ENCODE assay signal across 11 cellular contexts in genomic region chr4:113116414-113117345, GRCh38.
DNase-seq lines count a peak whose midpoint lies in the region; ATAC-seq and TF ChIP-seq lines count a peak whose summit lies in the region.
"Had no signal": no experiment of that assay in that cellular context is flagged by ENCODE, and none has a peak within 500 bp of the region (broad histone marks: within the 10 kb centered on the region; RNA-seq: fewer than 3 reads in every experiment).

No MANE protein-coding gene starts in this region.

- H3K4me1 Mint-ChIP-seq in GM23338, result peaks cover 37% of the 10 kb centered on the region

- POLR2A ChIA-PET in Panc1 (lab: Charles Lee), result no interaction called here

- H3K79me2 ChIP-seq in GM23338 (replicated peaks; ENCODE audit: insufficient read depth), result no peaks in the 10 kb centered on the region
- H3K79me2 ChIP-seq in parathyroid adenoma, result no peaks in the 10 kb centered on the region

- H3K27me3 Mint-ChIP-seq in GM23338 (ENCODE audit: insufficient read depth, low read depth, poor library complexity), result peaks cover 2% of the 10 kb centered on the region

- no TSS peak for BruUV-seq in Panc1 (replicated peaks; lab: Mats Ljungman, UMichigan)

- in situ Hi-C loops in Panc1 (cut with HindIII; ENCODE audit: low pct_unique_long_range_greater_than_20kb, low sequenced_read_pairs), result no loop called here

- ATAC-seq in GM23338, result peak; percentile 80
- ATAC-seq in Panc1, result peak; percentile 82; the same call in 1 of the 2 replicates
- ATAC-seq in left cardiac atrium, result peak; percentile 41 to 60

- H3K4me3 ChIP-seq in GM23338 (no peak overlapping the region), Panc1 (ENCODE audit: low read depth in 2 of 2, low read length in 2 of 2) (peak overlapping the region in 1 of 2 experiments; percentile 45; a peak in 3 of 4 replicates), parathyroid adenoma (ENCODE audit: low read depth, low read length) (no peak overlapping the region)
- H3K4me3 ChIP-seq: colonic mucosa, right lobe of liver had no signal

- no peaks in the 10 kb centered on the region for H3K36me3 Mint-ChIP-seq in GM23338 (ENCODE audit: low read depth)

- no peak overlapping the region for H3K4me3 Mint-ChIP-seq in GM23338

- no peaks in the 10 kb centered on the region for H3F3A ChIP-seq in GM23338 (replicated peaks; ENCODE audit: low read depth)

- CTCF ChIA-PET in Panc1 (lab: Charles Lee), result no interaction called here

- H2AFZ ChIP-seq in GM23338 (no peak overlapping the region), parathyroid adenoma (peak overlapping the region; percentile 60)

- TF ChIP-seq CTCF in GM23338 (conservative IDR thresholded peaks at IDR 0.05; ENCODE audit: low read depth in 2 of 2) (no peak), Panc1 (IDR thresholded peaks at IDR 0.05) (no peak), parathyroid adenoma (IDR thresholded peaks at IDR 0.05) (no peak)

- no peaks in the 10 kb centered on the region for H3K9me3 Mint-ChIP-seq in GM23338

- H3K9me2 ChIP-seq in GM23338 (ENCODE audit: insufficient read depth), result no peaks in the 10 kb centered on the region

- peaks cover 21% of the 10 kb centered on the region for H3K4me1 ChIP-seq in GM23338 (ENCODE audit: insufficient read depth)
- H3K4me1 ChIP-seq in Panc1 (ENCODE audit: control insufficient read depth, insufficient read depth, low read length), result no peaks in the 10 kb centered on the region
- H3K4me1 ChIP-seq in parathyroid adenoma, result no peaks in the 10 kb centered on the region
- H3K4me1 ChIP-seq: colonic mucosa, right lobe of liver had no signal

- no peaks in the 10 kb centered on the region for H3K27me3 ChIP-seq in GM23338 (ENCODE audit: insufficient read depth)
- peaks cover 5% of the 10 kb centered on the region for H3K27me3 ChIP-seq in Panc1 (ENCODE audit: control insufficient read depth, insufficient read depth, low read length)
- H3K27me3 ChIP-seq in parathyroid adenoma (ENCODE audit: control insufficient read depth, insufficient read depth, low read length), result peaks cover 4% of the 10 kb centered on the region
- H3K27me3 ChIP-seq: colonic mucosa, right lobe of liver had no signal

- DNase-seq in GM23338 (ENCODE audit: low spot score), result peak; percentile 45
- DNase-seq in Panc1 (ENCODE audit: low read depth, low spot score), result no peak
- DNase-seq in left cardiac atrium, result no peak
- DNase-seq in SIG-M5 treated with dmso at 0.1 percent for 504 hours (lab: John Stamatoyannopoulos, UW; ENCODE audit: unreplicated experiment), result no peak
- no peak for DNase-seq in pons (ENCODE audit: low spot score)
- DNase-seq in mucosa of gallbladder (ENCODE audit: low spot score), result no peak
- DNase-seq in AG08396 (ENCODE audit: low spot score), result no peak
- DNase-seq: activated CD8-positive, alpha-beta memory T cell treated with anti-CD3 and anti-CD28 coated beads, Interleukin-2, amount 50 U/mL, for 4 hours; colonic mucosa; right lobe of liver had no signal

- H3K4me2 ChIP-seq in GM23338 (peak overlapping the region; percentile 18; the same call in 1 of the 2 replicates), parathyroid adenoma (ENCODE audit: low read length) (no peak overlapping the region)

- H3K9ac ChIP-seq in parathyroid adenoma, result no peak overlapping the region

- H3K9me3 ChIP-seq in Panc1 (ENCODE audit: control insufficient read depth, insufficient read depth, low read depth, low read length) (no peaks in the 10 kb centered on the region), parathyroid adenoma (ENCODE audit: control insufficient read depth, low read length) (no peaks in the 10 kb centered on the region)
- H3K9me3 ChIP-seq: colonic mucosa, right lobe of liver had no signal

- H3K27ac Mint-ChIP-seq in GM23338, result peak overlapping the region; percentile 17

- peak overlapping the region; percentile 46; the same call in 1 of the 2 replicates for H3K27ac ChIP-seq in GM23338 (ENCODE audit: low read depth)
- H3K27ac ChIP-seq in Panc1 (ENCODE audit: low read length), result no peak overlapping the region
- H3K27ac ChIP-seq in parathyroid adenoma, result no peak overlapping the region
- H3K27ac ChIP-seq: colonic mucosa, right lobe of liver had no signal

- H3K36me3 ChIP-seq in GM23338 (ENCODE audit: insufficient read depth), result no peaks in the 10 kb centered on the region
- H3K36me3 ChIP-seq in Panc1 (ENCODE audit: control insufficient read depth, insufficient read depth, low read length), result no peaks in the 10 kb centered on the region
- H3K36me3 ChIP-seq in parathyroid adenoma (ENCODE audit: control insufficient read depth, insufficient read depth, low read length), result no peaks in the 10 kb centered on the region
- H3K36me3 ChIP-seq: colonic mucosa, right lobe of liver had no signal

- intact Hi-C loops in Panc1 (cut with micrococcal nuclease; ENCODE audit: unreplicated experiment) (no loop called here), left cardiac atrium (cut with DNase I) (loop anchor here in 1 of 2 donors (10.0 kb wide), 1 partner anchor 68 kb away; no protein-coding TSS in a partner anchor)

- no peaks in the 10 kb centered on the region for H4K20me1 ChIP-seq in GM23338 (replicated peaks; ENCODE audit: insufficient read depth)

TF ChIP-seq in GM23338, 12 proteins besides CTCF, POLR2A, EP300 and RAD21 (continues in another document):
- TF ChIP-seq EZH2 (IDR thresholded peaks at IDR 0.05; ENCODE audit: low read depth, unreplicated experiment) (no peak), ETS1 (IDR thresholded peaks at IDR 0.05) (no peak), REST (IDR thresholded peaks at IDR 0.05; ENCODE audit: unreplicated experiment) (no peak), ZNF331 (CRISPR knock-in tag; IDR thresholded peaks at IDR 0.05; ENCODE audit: low read depth) (no peak), NANOG (IDR thresholded peaks at IDR 0.05; ENCODE audit: borderline replicate concordance) (no peak), CREB1 (CRISPR knock-in tag; IDR thresholded peaks at IDR 0.05; ENCODE audit: low read depth) (no peak), JUNB (IDR thresholded peaks at IDR 0.05; ENCODE audit: unreplicated experiment) (no peak), POLR2AphosphoS5 (IDR thresholded peaks at IDR 0.05; ENCODE audit: low read depth) (no peak), ZNF114 (CRISPR knock-in tag; IDR thresholded peaks at IDR 0.05) (no peak)
